ENCODE assay signal across 8 cellular contexts in the genomic region with DNA sequence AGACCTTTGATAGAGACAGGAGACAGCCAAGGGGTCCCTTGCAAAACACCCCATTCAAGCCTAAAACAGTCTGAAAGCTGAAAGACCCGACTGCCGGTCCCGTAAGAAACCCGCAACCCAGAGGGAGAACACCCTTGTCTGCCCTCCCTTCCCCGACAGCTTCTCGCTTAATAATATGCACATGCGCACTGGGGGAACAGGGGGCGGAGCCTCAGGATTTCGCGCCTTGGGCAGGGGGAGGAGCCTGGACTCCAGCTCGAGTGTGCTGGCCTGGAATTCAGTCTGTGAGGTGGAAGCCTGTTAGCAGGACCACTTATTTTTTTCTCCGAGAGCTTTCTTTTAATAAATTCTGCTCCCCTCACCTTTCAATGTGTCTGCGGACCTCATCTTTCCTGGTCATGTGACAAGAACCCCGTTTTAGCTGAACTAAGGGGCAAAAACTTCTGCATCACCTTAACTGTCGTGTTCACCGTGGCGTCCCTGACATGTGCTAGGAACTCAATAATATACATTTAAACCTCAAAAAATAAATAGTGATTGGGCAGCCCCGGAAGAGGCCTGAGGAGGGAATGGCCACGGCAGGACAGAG. TPM values are rescaled to one million over a fixed set of nuclear protein-coding genes. Genes with fewer than 3 reads are reported as not detected.
A peak's percentile ranks its signal among the peaks of the same experiment; 100 is the strongest.
DNase-seq lines count a peak whose midpoint lies in the region; ATAC-seq and TF ChIP-seq lines count a peak whose summit lies in the region.

No MANE protein-coding gene starts in this region.

- peak; percentile 75 for ATAC-seq in HG03045 (IDR thresholded peaks at IDR 0.05; ENCODE audit: unreplicated experiment)
- no peak for ATAC-seq in SK-N-SH treated with all-trans-retinoic acid at 6 μM for 48 hours

- TF ChIP-seq POLR2A in testis (IDR thresholded peaks at IDR 0.05) = no peak

- H3K36me3 ChIP-seq in esophagus (ENCODE audit: control insufficient read depth in 2 of 2, insufficient read depth in 2 of 2, low read length in 1 of 2) = no peaks in the 10 kb centered on the region
- H3K36me3 ChIP-seq in testis (ENCODE audit: low read depth, missing control alignments) = no peaks in the 10 kb centered on the region

- TF ChIP-seq CTCF in testis (IDR thresholded peaks at IDR 0.05) = no peak

- H3K4me1 ChIP-seq in esophagus (ENCODE audit: control insufficient read depth in 2 of 2, insufficient read depth in 2 of 2, low read length in 1 of 2) (peaks cover 5 to 6% of the 10 kb centered on the region in 2 donors), testis (peaks cover 4% of the 10 kb centered on the region)

- 52 to 64% methylated on average over 19 of the region's 19 CpGs for WGBS in esophagus, 2 donors
- WGBS in testis, 2 donors = 33 to 47% methylated on average over 19 of the region's 19 CpGs

- intact Hi-C loops in testis (cut with DNase I; ENCODE audit: low total_unique reads) = no loop called here

- DNase-seq in Daoy (ENCODE audit: low read depth) = peak; percentile 95
- DNase-seq in activated CD4-positive, alpha-beta T cell treated with anti-CD3 and anti-CD28 coated beads for 4 hours = peak; percentile 6 to 10
- peak; percentile 20 for DNase-seq in non-pigmented ciliary epithelial cell (ENCODE audit: low read depth)
- DNase-seq in testis = peak; percentile 84
- no peak for DNase-seq in NCI-H748 (lab: John Stamatoyannopoulos, UW; ENCODE audit: unreplicated experiment)

- H3K4me3 ChIP-seq in esophagus (ENCODE audit: low read depth in 1 of 2, low read length in 2 of 2) = peak overlapping the region in 1 of 2 donors; percentile 31
- H3K4me3 ChIP-seq in testis = peak overlapping the region; percentile 40 to 53

- H3K27me3 ChIP-seq in esophagus (ENCODE audit: control insufficient read depth in 1 of 2, insufficient read depth in 2 of 2, low read length in 2 of 2) = no peaks in the 10 kb centered on the region
- no peaks in the 10 kb centered on the region for H3K27me3 ChIP-seq in testis

- H3K9me3 ChIP-seq in esophagus (ENCODE audit: control insufficient read depth in 2 of 2, insufficient read depth in 1 of 2, low read depth in 1 of 2, low read length in 1 of 2) = no peaks in the 10 kb centered on the region
- no peaks in the 10 kb centered on the region for H3K9me3 ChIP-seq in testis

- peak overlapping the region; percentile 31 to 64 for H3K27ac ChIP-seq in esophagus (ENCODE audit: low read depth in 2 of 2, low read length in 1 of 2)
- H3K27ac ChIP-seq in testis = peak overlapping the region; percentile 37 to 71

TF ChIP-seq in SK-N-SH treated with all-trans-retinoic acid at 6 μM for 48 hours, 23 proteins besides CTCF, POLR2A, EP300 and RAD21:
- TF ChIP-seq SNAI2 (CRISPR knock-in tag; IDR thresholded peaks at IDR 0.05) (no peak), ESRRG (CRISPR knock-in tag; IDR thresholded peaks at IDR 0.05) (no peak), RARB (CRISPR knock-in tag; IDR thresholded peaks at IDR 0.05) (no peak), BACH2 (CRISPR knock-in tag; IDR thresholded peaks at IDR 0.05; ENCODE audit: borderline replicate concordance) (no peak), PPARA (CRISPR knock-in tag; IDR thresholded peaks at IDR 0.05; ENCODE audit: borderline replicate concordance) (no peak), ARNTL (CRISPR knock-in tag; IDR thresholded peaks at IDR 0.05; ENCODE audit: borderline replicate concordance, low read depth) (no peak), TCF4 (CRISPR knock-in tag; IDR thresholded peaks at IDR 0.05; ENCODE audit: borderline replicate concordance) (no peak)
- TF ChIP-seq, protein P1, sequence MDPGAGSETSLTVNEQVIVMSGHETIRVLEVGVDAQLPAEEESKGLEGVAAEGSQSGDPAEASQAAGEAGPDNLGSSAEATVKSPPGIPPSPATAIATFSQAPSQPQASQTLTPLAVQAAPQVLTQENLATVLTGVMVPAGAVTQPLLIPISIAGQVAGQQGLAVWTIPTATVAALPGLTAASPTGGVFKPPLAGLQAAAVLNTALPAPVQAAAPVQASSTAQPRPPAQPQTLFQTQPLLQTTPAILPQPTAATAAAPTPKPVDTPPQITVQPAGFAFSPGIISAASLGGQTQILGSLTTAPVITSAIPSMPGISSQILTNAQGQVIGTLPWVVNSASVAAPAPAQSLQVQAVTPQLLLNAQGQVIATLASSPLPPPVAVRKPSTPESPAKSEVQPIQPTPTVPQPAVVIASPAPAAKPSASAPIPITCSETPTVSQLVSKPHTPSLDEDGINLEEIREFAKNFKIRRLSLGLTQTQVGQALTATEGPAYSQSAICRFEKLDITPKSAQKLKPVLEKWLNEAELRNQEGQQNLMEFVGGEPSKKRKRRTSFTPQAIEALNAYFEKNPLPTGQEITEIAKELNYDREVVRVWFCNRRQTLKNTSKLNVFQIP (CRISPR knock-in tag; IDR thresholded peaks at IDR 0.05; ENCODE audit: borderline replicate concordance, low read depth) = no peak
- TF ChIP-seq, protein P2, sequence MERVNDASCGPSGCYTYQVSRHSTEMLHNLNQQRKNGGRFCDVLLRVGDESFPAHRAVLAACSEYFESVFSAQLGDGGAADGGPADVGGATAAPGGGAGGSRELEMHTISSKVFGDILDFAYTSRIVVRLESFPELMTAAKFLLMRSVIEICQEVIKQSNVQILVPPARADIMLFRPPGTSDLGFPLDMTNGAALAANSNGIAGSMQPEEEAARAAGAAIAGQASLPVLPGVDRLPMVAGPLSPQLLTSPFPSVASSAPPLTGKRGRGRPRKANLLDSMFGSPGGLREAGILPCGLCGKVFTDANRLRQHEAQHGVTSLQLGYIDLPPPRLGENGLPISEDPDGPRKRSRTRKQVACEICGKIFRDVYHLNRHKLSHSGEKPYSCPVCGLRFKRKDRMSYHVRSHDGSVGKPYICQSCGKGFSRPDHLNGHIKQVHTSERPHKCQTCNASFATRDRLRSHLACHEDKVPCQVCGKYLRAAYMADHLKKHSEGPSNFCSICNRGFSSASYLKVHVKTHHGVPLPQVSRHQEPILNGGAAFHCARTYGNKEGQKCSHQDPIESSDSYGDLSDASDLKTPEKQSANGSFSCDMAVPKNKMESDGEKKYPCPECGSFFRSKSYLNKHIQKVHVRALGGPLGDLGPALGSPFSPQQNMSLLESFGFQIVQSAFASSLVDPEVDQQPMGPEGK (CRISPR knock-in tag; IDR thresholded peaks at IDR 0.05; ENCODE audit: borderline replicate concordance) = no peak
- TF ChIP-seq, protein P3, sequence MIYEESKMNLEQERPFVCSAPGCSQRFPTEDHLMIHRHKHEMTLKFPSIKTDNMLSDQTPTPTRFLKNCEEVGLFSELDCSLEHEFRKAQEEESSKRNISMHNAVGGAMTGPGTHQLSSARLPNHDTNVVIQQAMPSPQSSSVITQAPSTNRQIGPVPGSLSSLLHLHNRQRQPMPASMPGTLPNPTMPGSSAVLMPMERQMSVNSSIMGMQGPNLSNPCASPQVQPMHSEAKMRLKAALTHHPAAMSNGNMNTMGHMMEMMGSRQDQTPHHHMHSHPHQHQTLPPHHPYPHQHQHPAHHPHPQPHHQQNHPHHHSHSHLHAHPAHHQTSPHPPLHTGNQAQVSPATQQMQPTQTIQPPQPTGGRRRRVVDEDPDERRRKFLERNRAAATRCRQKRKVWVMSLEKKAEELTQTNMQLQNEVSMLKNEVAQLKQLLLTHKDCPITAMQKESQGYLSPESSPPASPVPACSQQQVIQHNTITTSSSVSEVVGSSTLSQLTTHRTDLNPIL (CRISPR knock-in tag; IDR thresholded peaks at IDR 0.05; ENCODE audit: low read depth) = no peak

RNA-seq across cellular contexts. Expression of a gene that starts 17.0 kb away (rescaled TPM):
- total RNA-seq in Daoy (2014; rRNA removed; shearing (Covaris generic)) = 0.97 and 1.0 TPM in 2 replicates
- polyA plus RNA-seq in esophagus = 1 to 10 TPM; 9.0 to 9.3 TPM
- 10 to 100 TPM in 1 of 2 donors, 1 to 10 TPM in 1; 5.1 to 17.3 TPM for total RNA-seq in testis
- polyA plus RNA-seq in testis (ENCODE audit: insufficient read depth, low read depth, low replicate concordance) = 10.2 TPM
